ENCODE assay signal across 1 cellular context in the genomic region with DNA sequence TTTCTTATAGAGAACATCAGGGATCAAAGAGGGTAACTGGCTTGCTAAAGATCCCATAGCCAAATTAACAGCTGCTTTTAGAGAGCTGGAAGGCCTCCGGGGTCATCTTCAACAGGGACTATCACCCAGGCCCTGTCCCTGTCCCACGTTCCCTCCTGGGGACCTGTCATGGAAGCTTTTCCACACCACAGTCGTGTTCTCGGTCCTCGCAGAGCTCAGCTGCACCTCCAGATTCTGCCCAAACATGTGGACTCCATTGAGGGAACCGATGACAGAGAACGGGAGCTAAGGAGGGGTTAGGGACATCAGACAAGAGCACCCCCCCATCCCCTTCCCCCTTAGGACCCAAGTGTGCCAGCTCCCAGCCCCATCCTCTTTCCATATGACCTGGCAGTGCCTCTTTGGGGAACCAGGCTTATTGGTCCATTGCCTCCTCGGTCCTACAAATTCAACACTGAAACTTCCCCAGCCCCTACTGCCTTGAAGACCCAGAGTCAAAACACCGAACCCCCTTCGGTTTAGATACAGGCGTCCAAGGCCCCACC.
TF ChIP-seq lines count a peak whose summit lies in the region.

No MANE protein-coding gene starts in this region.

TF ChIP-seq in GM23338, 12 proteins besides CTCF, POLR2A, EP300 and RAD21 (continued from another document):
- TF ChIP-seq, protein P1, sequence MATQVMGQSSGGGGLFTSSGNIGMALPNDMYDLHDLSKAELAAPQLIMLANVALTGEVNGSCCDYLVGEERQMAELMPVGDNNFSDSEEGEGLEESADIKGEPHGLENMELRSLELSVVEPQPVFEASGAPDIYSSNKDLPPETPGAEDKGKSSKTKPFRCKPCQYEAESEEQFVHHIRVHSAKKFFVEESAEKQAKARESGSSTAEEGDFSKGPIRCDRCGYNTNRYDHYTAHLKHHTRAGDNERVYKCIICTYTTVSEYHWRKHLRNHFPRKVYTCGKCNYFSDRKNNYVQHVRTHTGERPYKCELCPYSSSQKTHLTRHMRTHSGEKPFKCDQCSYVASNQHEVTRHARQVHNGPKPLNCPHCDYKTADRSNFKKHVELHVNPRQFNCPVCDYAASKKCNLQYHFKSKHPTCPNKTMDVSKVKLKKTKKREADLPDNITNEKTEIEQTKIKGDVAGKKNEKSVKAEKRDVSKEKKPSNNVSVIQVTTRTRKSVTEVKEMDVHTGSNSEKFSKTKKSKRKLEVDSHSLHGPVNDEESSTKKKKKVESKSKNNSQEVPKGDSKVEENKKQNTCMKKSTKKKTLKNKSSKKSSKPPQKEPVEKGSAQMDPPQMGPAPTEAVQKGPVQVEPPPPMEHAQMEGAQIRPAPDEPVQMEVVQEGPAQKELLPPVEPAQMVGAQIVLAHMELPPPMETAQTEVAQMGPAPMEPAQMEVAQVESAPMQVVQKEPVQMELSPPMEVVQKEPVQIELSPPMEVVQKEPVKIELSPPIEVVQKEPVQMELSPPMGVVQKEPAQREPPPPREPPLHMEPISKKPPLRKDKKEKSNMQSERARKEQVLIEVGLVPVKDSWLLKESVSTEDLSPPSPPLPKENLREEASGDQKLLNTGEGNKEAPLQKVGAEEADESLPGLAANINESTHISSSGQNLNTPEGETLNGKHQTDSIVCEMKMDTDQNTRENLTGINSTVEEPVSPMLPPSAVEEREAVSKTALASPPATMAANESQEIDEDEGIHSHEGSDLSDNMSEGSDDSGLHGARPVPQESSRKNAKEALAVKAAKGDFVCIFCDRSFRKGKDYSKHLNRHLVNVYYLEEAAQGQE (IDR thresholded peaks at IDR 0.05; ENCODE audit: unreplicated experiment): no peak
- TF ChIP-seq ZNF331 (CRISPR knock-in tag; IDR thresholded peaks at IDR 0.05; ENCODE audit: low read depth): no peak
